In genomic region chr1:206572835-206573771, GRCh38 we compare ENCODE assay signal across 1 cellular context.
TF ChIP-seq lines count a peak whose summit lies in the region.

No MANE protein-coding gene starts in this region.

TF ChIP-seq in K562, 482 proteins besides CTCF, POLR2A, EP300 and RAD21:
- 0 out of 2 replicates have a peak, but pooled peaks have one; percentile 24 for TF ChIP-seq ZKSCAN8 (CRISPR knock-in tag; IDR thresholded peaks at IDR 0.05)
- TF ChIP-seq CREB5 (CRISPR knock-in tag; IDR thresholded peaks at IDR 0.05), result no peak
- TF ChIP-seq ILK (tag; IDR thresholded peaks at IDR 0.05; ENCODE audit: borderline replicate concordance, low read depth), result no peak
